In genomic region chr16:76106647-76107046, GRCh38 we compare ENCODE assay signal across 33 cellular contexts.
"Had no signal": no experiment of that assay in that cellular context is flagged by ENCODE, and none has a peak within 500 bp of the region (broad histone marks: within the 10 kb centered on the region; RNA-seq: fewer than 3 reads in every experiment).

No MANE protein-coding gene starts in this region.

- H3K27me3 Mint-ChIP-seq: activated CD4-positive, alpha-beta memory T cell treated with anti-CD3 and anti-CD28 coated beads for 36 hours; activated CD4-positive, alpha-beta T cell treated with anti-CD3 and anti-CD28 coated beads for 36 hours; activated CD4-positive, alpha-beta T cell treated with anti-CD3 and anti-CD28 coated beads, Interleukin-2, amount 10 ng/mL, durations not matched to agents 24 days and 14 days; activated CD8-positive, alpha-beta memory T cell treated with anti-CD3 and anti-CD28 coated beads, Interleukin-2, amount 10 ng/mL, durations not matched to agents 7 days and 5 days; activated naive CD4-positive, alpha-beta T cell treated with anti-CD3 and anti-CD28 coated beads, Interleukin-2, amount 50 U/mL, for 24 hours; activated naive CD8-positive, alpha-beta T cell treated with anti-CD3 and anti-CD28 coated beads for 36 hours; activated naive CD8-positive, alpha-beta T cell treated with anti-CD3 and anti-CD28 coated beads, Interleukin-2, amount 50 U/mL, for 24 hours had no signal

- H3K36me3 ChIP-seq: adrenal gland, ascending aorta, cardiac muscle cell, colonic mucosa, esophagus squamous epithelium, gastroesophageal sphincter had no signal

- DNase-seq: activated CD4-positive, alpha-beta memory T cell treated with anti-CD3 and anti-CD28 coated beads for 36 hours; activated CD4-positive, alpha-beta T cell treated with anti-CD3 and anti-CD28 coated beads for 36 hours; activated CD4-positive, alpha-beta T cell treated with anti-CD3 and anti-CD28 coated beads, Interleukin-2, amount 10 ng/mL, durations not matched to agents 24 days and 14 days; activated CD4-positive, CD25-positive, alpha-beta regulatory T cell; activated CD4-positive, CD25-positive, alpha-beta regulatory T cell treated with anti-CD3 and anti-CD28 coated beads, Interleukin-2, amount 50 U/mL, for 72 hours; activated CD8-positive, alpha-beta memory T cell treated with anti-CD3 and anti-CD28 coated beads, Interleukin-2, amount 10 ng/mL, durations not matched to agents 7 days and 5 days; activated CD8-positive, alpha-beta memory T cell treated with anti-CD3 and anti-CD28 coated beads, Interleukin-2, amount 50 U/mL, for 4 hours; activated CD8-positive, alpha-beta T cell treated with anti-CD3 and anti-CD28 coated beads, Interleukin-2, amount 10 ng/mL, durations not matched to agents 7 days and 5 days; activated effector memory CD4-positive, alpha-beta T cell treated with anti-CD3 and anti-CD28 coated beads, Interleukin-2, amount 50 U/mL, for 16 hours; activated naive CD4-positive, alpha-beta T cell treated with anti-CD3 and anti-CD28 coated beads for 36 hours; activated naive CD8-positive, alpha-beta T cell treated with anti-CD3 and anti-CD28 coated beads for 36 hours; activated naive CD8-positive, alpha-beta T cell treated with anti-CD3 and anti-CD28 coated beads, Interleukin-2, amount 50 U/mL, for 24 hours; activated T-cell treated with anti-CD3 and anti-CD28 coated beads, Interleukin-2, amount 50 U/mL, for 1 hour; activated T-cell treated with anti-CD3 and anti-CD28 coated beads, Interleukin-2, amount 50 U/mL, for 48 hours; adrenal gland; amygdala; central memory CD4-positive, alpha-beta T cell; cerebellar nuclear complex; colonic mucosa; effector CD8-positive, alpha-beta T cell; esophagus squamous epithelium; foreskin melanocyte; T-helper 2 cell had no signal

- H3K9me3 ChIP-seq: adrenal gland, colonic mucosa had no signal

- H3K27me3 ChIP-seq: adrenal gland, ascending aorta, cardiac muscle cell, colonic mucosa, esophagus squamous epithelium, gastroesophageal sphincter had no signal

- ATAC-seq: activated CD4-positive, alpha-beta T cell treated with anti-CD3 and anti-CD28 coated beads for 36 hours; activated CD8-positive, alpha-beta memory T cell treated with anti-CD3 and anti-CD28 coated beads, Interleukin-2, amount 10 ng/mL, durations not matched to agents 7 days and 5 days; activated CD8-positive, alpha-beta T cell treated with anti-CD3 and anti-CD28 coated beads, Interleukin-2, amount 10 ng/mL, durations not matched to agents 7 days and 5 days; activated naive CD8-positive, alpha-beta T cell treated with anti-CD3 and anti-CD28 coated beads, Interleukin-2, amount 50 U/mL, for 24 hours; gastroesophageal sphincter had no signal

- H3K4me1 ChIP-seq: adrenal gland, ascending aorta, colonic mucosa, esophagus squamous epithelium, gastroesophageal sphincter had no signal

- H3K4me3 Mint-ChIP-seq: activated CD4-positive, alpha-beta memory T cell treated with anti-CD3 and anti-CD28 coated beads for 36 hours; activated CD4-positive, alpha-beta T cell treated with anti-CD3 and anti-CD28 coated beads for 36 hours; activated CD4-positive, alpha-beta T cell treated with anti-CD3 and anti-CD28 coated beads, Interleukin-2, amount 10 ng/mL, durations not matched to agents 24 days and 14 days; activated CD8-positive, alpha-beta memory T cell treated with anti-CD3 and anti-CD28 coated beads, Interleukin-2, amount 10 ng/mL, durations not matched to agents 7 days and 5 days; activated CD8-positive, alpha-beta T cell treated with anti-CD3 and anti-CD28 coated beads, Interleukin-2, amount 10 ng/mL, durations not matched to agents 7 days and 5 days; activated naive CD4-positive, alpha-beta T cell treated with anti-CD3 and anti-CD28 coated beads for 36 hours; activated naive CD4-positive, alpha-beta T cell treated with anti-CD3 and anti-CD28 coated beads, Interleukin-2, amount 50 U/mL, for 24 hours; activated naive CD8-positive, alpha-beta T cell treated with anti-CD3 and anti-CD28 coated beads for 36 hours; activated naive CD8-positive, alpha-beta T cell treated with anti-CD3 and anti-CD28 coated beads, Interleukin-2, amount 50 U/mL, for 24 hours; activated T-helper 1 cell treated with anti-CD3 and anti-CD28 coated beads, Interleukin-12 subunit alpha, Interleukin-12 subunit beta, Interleukin-2, Interleukin-4 antibody, amounts not matched to agents 30 ng/mL and 10 ng/mL and 1 ng/mL, durations not matched to agents 14 hours and 24 hours and 36 hours; brain had no signal

- H3K4me1 Mint-ChIP-seq: activated CD4-positive, alpha-beta T cell treated with anti-CD3 and anti-CD28 coated beads for 36 hours; activated CD4-positive, alpha-beta T cell treated with anti-CD3 and anti-CD28 coated beads, Interleukin-2, amount 10 ng/mL, durations not matched to agents 24 days and 14 days; activated CD8-positive, alpha-beta memory T cell treated with anti-CD3 and anti-CD28 coated beads, Interleukin-2, amount 10 ng/mL, durations not matched to agents 7 days and 5 days; activated naive CD4-positive, alpha-beta T cell treated with anti-CD3 and anti-CD28 coated beads, Interleukin-2, amount 50 U/mL, for 24 hours; activated naive CD8-positive, alpha-beta T cell treated with anti-CD3 and anti-CD28 coated beads for 36 hours; activated naive CD8-positive, alpha-beta T cell treated with anti-CD3 and anti-CD28 coated beads, Interleukin-2, amount 50 U/mL, for 24 hours; brain had no signal

- H3K27ac Mint-ChIP-seq: activated CD4-positive, alpha-beta memory T cell treated with anti-CD3 and anti-CD28 coated beads for 36 hours; activated CD4-positive, alpha-beta T cell treated with anti-CD3 and anti-CD28 coated beads for 36 hours; activated CD4-positive, alpha-beta T cell treated with anti-CD3 and anti-CD28 coated beads, Interleukin-2, amount 10 ng/mL, durations not matched to agents 24 days and 14 days; activated CD8-positive, alpha-beta memory T cell treated with anti-CD3 and anti-CD28 coated beads, Interleukin-2, amount 10 ng/mL, durations not matched to agents 7 days and 5 days; activated CD8-positive, alpha-beta T cell treated with anti-CD3 and anti-CD28 coated beads, Interleukin-2, amount 10 ng/mL, durations not matched to agents 7 days and 5 days; activated naive CD4-positive, alpha-beta T cell treated with anti-CD3 and anti-CD28 coated beads for 36 hours; activated naive CD4-positive, alpha-beta T cell treated with anti-CD3 and anti-CD28 coated beads, Interleukin-2, amount 50 U/mL, for 24 hours; activated naive CD8-positive, alpha-beta T cell treated with anti-CD3 and anti-CD28 coated beads for 36 hours; activated naive CD8-positive, alpha-beta T cell treated with anti-CD3 and anti-CD28 coated beads, Interleukin-2, amount 50 U/mL, for 24 hours; activated T-helper 1 cell treated with anti-CD3 and anti-CD28 coated beads, Interleukin-12 subunit alpha, Interleukin-12 subunit beta, Interleukin-2, Interleukin-4 antibody, amounts not matched to agents 30 ng/mL and 10 ng/mL and 1 ng/mL, durations not matched to agents 14 hours and 24 hours and 36 hours; activated T-helper 2 cell treated with anti-CD3 and anti-CD28 coated beads, Interferon-gamma antibody, Interleukin-2, Interleukin-4, amounts not matched to agents 10 μg/mL and 5 μg/mL and 100 μg/mL, durations not matched to agents 14 hours and 24 hours and 36 hours; brain had no signal

- H3K36me3 Mint-ChIP-seq: activated CD4-positive, alpha-beta memory T cell treated with anti-CD3 and anti-CD28 coated beads for 36 hours; activated CD8-positive, alpha-beta memory T cell treated with anti-CD3 and anti-CD28 coated beads, Interleukin-2, amount 10 ng/mL, durations not matched to agents 7 days and 5 days; activated naive CD8-positive, alpha-beta T cell treated with anti-CD3 and anti-CD28 coated beads for 36 hours; brain had no signal

- FAIRE-seq: endometrium, endothelial cell of umbilical vein had no signal

- H3K4me3 ChIP-seq: adrenal gland, ascending aorta, cardiac muscle cell, colonic mucosa, esophagus squamous epithelium, gastroesophageal sphincter had no signal

- H3K27ac ChIP-seq: adrenal gland, ascending aorta, cardiac muscle cell, colonic mucosa, epithelial cell of prostate, esophagus squamous epithelium, gastroesophageal sphincter had no signal
